Comparison of ENCODE assay signal across 27 cellular contexts in the genomic region with DNA sequence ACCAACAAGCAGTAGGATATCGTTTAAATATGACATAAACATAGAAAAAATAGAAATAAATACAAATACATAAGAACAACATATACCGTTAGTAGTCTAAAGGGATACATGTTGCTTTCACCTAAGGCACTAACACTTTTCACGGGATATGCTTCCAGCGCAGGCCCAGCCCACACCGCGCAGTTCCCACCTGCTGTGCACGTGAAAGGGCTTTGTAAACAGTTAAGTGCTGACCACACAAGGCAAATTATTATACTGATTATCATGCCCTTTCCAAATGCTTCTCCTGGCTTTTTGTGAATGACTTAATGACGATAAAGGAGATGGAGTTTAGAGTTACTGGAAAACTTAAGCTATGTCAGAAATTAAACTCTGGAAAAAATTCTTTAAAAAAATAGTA. TPM values are rescaled to one million over a fixed set of nuclear protein-coding genes. Genes with fewer than 3 reads are reported as not detected.
DNase-seq lines count a peak whose midpoint lies in the region; ATAC-seq lines count a peak whose summit lies in the region.
"Had no signal": no experiment of that assay in that cellular context is flagged by ENCODE, and none has a peak within 500 bp of the region (broad histone marks: within the 10 kb centered on the region; RNA-seq: fewer than 3 reads in every experiment).

No MANE protein-coding gene starts in this region.

- peaks cover 23% of the 10 kb centered on the region for H3K4me1 ChIP-seq in HUES48 (ENCODE audit: control insufficient read depth, insufficient read depth, low read length)
- H3K4me1 ChIP-seq: BE2C, parathyroid adenoma, uterus had no signal

- POLR2A ChIA-PET in activated CD4-positive, alpha-beta T cell treated with anti-CD3 and anti-CD28 coated beads, Interleukin-2, amount 10 ng/mL, durations not matched to agents 7 days and 5 days (lab: Charles Lee), result interaction anchor here (0.7 kb wide), 1 partner anchor 10 kb away, joined by 3 read pairs; no protein-coding TSS in a partner anchor

- H3K36me3 Mint-ChIP-seq in activated CD4-positive, alpha-beta T cell treated with anti-CD3 and anti-CD28 coated beads, Interleukin-2, amount 10 ng/mL, durations not matched to agents 7 days and 5 days (ENCODE audit: low read depth), result no peaks in the 10 kb centered on the region
- H3K36me3 Mint-ChIP-seq: natural killer cell treated with Interleukin-12 subunit alpha and Interleukin-12 subunit beta and Interleukin-15 and Interleukin-18, amount 100 ng/mL, for 72 hours had no signal

- peaks cover 24% of the 10 kb centered on the region for H3K27me3 Mint-ChIP-seq in activated CD4-positive, alpha-beta T cell treated with anti-CD3 and anti-CD28 coated beads, Interleukin-2, amount 10 ng/mL, durations not matched to agents 7 days and 5 days

- H3K9ac ChIP-seq in HUES48 (ENCODE audit: low read depth, low read length), result no peak overlapping the region
- H3K9ac ChIP-seq: KMS-11, parathyroid adenoma had no signal

- peak overlapping the region; percentile 16 for H3K27ac ChIP-seq in HUES48 (ENCODE audit: low read depth, low read length)
- H3K27ac ChIP-seq: A549, brain microvascular endothelial cell, KMS-11, parathyroid adenoma, PC-9, right lobe of liver, SJSA1, uterus had no signal

- no peak overlapping the region for H3K4me3 ChIP-seq in HUES48 (ENCODE audit: low read depth, low read length)
- H3K4me3 ChIP-seq: A549, PC-9, right lobe of liver, SJSA1, uterus had no signal

- H3K9me3 ChIP-seq in HUES48 (ENCODE audit: control insufficient read depth, insufficient read depth, low read length), result no peaks in the 10 kb centered on the region
- H3K9me3 ChIP-seq: A549, BE2C, right lobe of liver, SJSA1, uterus had no signal

- no peak overlapping the region for H3K4me3 Mint-ChIP-seq in activated CD4-positive, alpha-beta T cell treated with anti-CD3 and anti-CD28 coated beads, Interleukin-2, amount 10 ng/mL, durations not matched to agents 7 days and 5 days
- H3K4me3 Mint-ChIP-seq: activated naive CD8-positive, alpha-beta T cell treated with anti-CD3 and anti-CD28 coated beads, Interleukin-2, amount 50 U/mL, for 24 hours; natural killer cell treated with Interleukin-12 subunit alpha and Interleukin-12 subunit beta and Interleukin-15 and Interleukin-18, amount 100 ng/mL, for 72 hours; T-helper 17 cell had no signal

- H3K27me3 ChIP-seq in HUES48 (ENCODE audit: control insufficient read depth, insufficient read depth, low read length), result no peaks in the 10 kb centered on the region
- H3K27me3 ChIP-seq: right lobe of liver, SJSA1, uterus had no signal

- CTCF ChIA-PET in activated CD4-positive, alpha-beta T cell treated with anti-CD3 and anti-CD28 coated beads, Interleukin-2, amount 10 ng/mL, durations not matched to agents 7 days and 5 days (lab: Charles Lee), result interaction anchor here (1.2 to 2.3 kb wide), 3 partner anchors 45 to 433 kb away, joined by 4 to 10 read pairs (median 5); no protein-coding TSS in a partner anchor

- no peak for ATAC-seq in HG03097 (IDR thresholded peaks at IDR 0.05; ENCODE audit: low FRiP score, unreplicated experiment)
- ATAC-seq: A549; activated naive CD8-positive, alpha-beta T cell treated with anti-CD3 and anti-CD28 coated beads, Interleukin-2, amount 50 U/mL, for 24 hours; natural killer cell treated with Interleukin-12 subunit alpha and Interleukin-12 subunit beta and Interleukin-15 and Interleukin-18, amount 100 ng/mL, for 72 hours; T-helper 17 cell had no signal

- peaks cover 20% of the 10 kb centered on the region for H3K4me1 Mint-ChIP-seq in activated CD4-positive, alpha-beta T cell treated with anti-CD3 and anti-CD28 coated beads, Interleukin-2, amount 10 ng/mL, durations not matched to agents 7 days and 5 days

- DNase-seq in COLO668 (lab: John Stamatoyannopoulos, UW; ENCODE audit: unreplicated experiment) (peak; percentile 93), NCI-H510A treated with DMSO at 0.1 percent for 48 hours (lab: John Stamatoyannopoulos, UW) (peak; percentile 66), ecto neural progenitor cell (ENCODE audit: low spot score) (peak; percentile 42), T-helper 1 cell (no peak), NCI-H2196 treated with DMSO at 0.1 percent for 48 hours (lab: John Stamatoyannopoulos, UW; ENCODE audit: unreplicated experiment) (no peak)
- DNase-seq in activated CD4-positive, alpha-beta T cell treated with anti-CD3 and anti-CD28 coated beads, Interleukin-2, amount 10 ng/mL, durations not matched to agents 7 days and 5 days, result no peak
- DNase-seq: activated CD8-positive, alpha-beta memory T cell treated with anti-CD3 and anti-CD28 coated beads, Interleukin-2, amount 50 U/mL, for 48 hours; activated effector memory CD4-positive, alpha-beta T cell treated with Interleukin-2 at 50 U/mL for 16 hours; activated naive CD8-positive, alpha-beta T cell treated with anti-CD3 and anti-CD28 coated beads, Interleukin-2, amount 50 U/mL, for 24 hours; BE2C; brain microvascular endothelial cell; GF-D8; MV-4-11; NCI-H446; PC-9; stimulated activated CD4-positive, alpha-beta T cell treated with anti-CD3 and anti-CD28 coated beads, Interleukin-15, amount 100 ng/mL, for 24 hours; T-helper 17 cell; uterus had no signal

- H3K9me3 Mint-ChIP-seq in activated CD4-positive, alpha-beta T cell treated with anti-CD3 and anti-CD28 coated beads, Interleukin-2, amount 10 ng/mL, durations not matched to agents 7 days and 5 days, result no peaks in the 10 kb centered on the region
- H3K9me3 Mint-ChIP-seq: activated naive CD8-positive, alpha-beta T cell treated with anti-CD3 and anti-CD28 coated beads, Interleukin-2, amount 50 U/mL, for 24 hours; natural killer cell treated with Interleukin-12 subunit alpha and Interleukin-12 subunit beta and Interleukin-15 and Interleukin-18, amount 100 ng/mL, for 72 hours had no signal

- no peak overlapping the region for H3K27ac Mint-ChIP-seq in activated CD4-positive, alpha-beta T cell treated with anti-CD3 and anti-CD28 coated beads, Interleukin-2, amount 10 ng/mL, durations not matched to agents 7 days and 5 days
- H3K27ac Mint-ChIP-seq: activated naive CD8-positive, alpha-beta T cell treated with anti-CD3 and anti-CD28 coated beads, Interleukin-2, amount 50 U/mL, for 24 hours; natural killer cell treated with Interleukin-12 subunit alpha and Interleukin-12 subunit beta and Interleukin-15 and Interleukin-18, amount 100 ng/mL, for 72 hours; T-helper 17 cell had no signal

- H3K36me3 ChIP-seq in HUES48 (ENCODE audit: control insufficient read depth, insufficient read depth, low read length), result peaks cover 21% of the 10 kb centered on the region
- H3K36me3 ChIP-seq: BE2C, brain microvascular endothelial cell, SJSA1, uterus had no signal

RNA-seq across cellular contexts. Expression of a gene that starts 11.3 kb away (rescaled TPM):
- total RNA-seq in activated CD4-positive, alpha-beta T cell treated with anti-CD3 and anti-CD28 coated beads, Interleukin-2, amount 10 ng/mL, durations not matched to agents 7 days and 5 days, result not detected
- total RNA-seq: natural killer cell treated with Interleukin-12 subunit alpha and Interleukin-12 subunit beta and Interleukin-15 and Interleukin-18, amount 100 ng/mL, for 72 hours; T-helper 17 cell had no signal

RNA-seq across cellular contexts. Expression of a gene that starts 32.9 kb away (rescaled TPM):
- 1 to 10 TPM; 3.2 to 3.4 TPM for total RNA-seq in activated CD4-positive, alpha-beta T cell treated with anti-CD3 and anti-CD28 coated beads, Interleukin-2, amount 10 ng/mL, durations not matched to agents 7 days and 5 days
- total RNA-seq: SJSA1 had no signal

RNA-seq across cellular contexts. Expression of a gene that starts 42.3 kb away (rescaled TPM):
- not detected for total RNA-seq in activated CD4-positive, alpha-beta T cell treated with anti-CD3 and anti-CD28 coated beads, Interleukin-2, amount 10 ng/mL, durations not matched to agents 7 days and 5 days
- total RNA-seq: H4; natural killer cell treated with Interleukin-12 subunit alpha and Interleukin-12 subunit beta and Interleukin-15 and Interleukin-18, amount 100 ng/mL, for 72 hours; T-helper 17 cell had no signal

Comparison
In these comparisons a context has a peak if more than half of its experiments do, and no peak if none do; other contexts are left out.
1. DNase-seq: peak in COLO668 (single experiment), NCI-H510A treated with DMSO at 0.1 percent for 48 hours (single experiment) and ecto neural progenitor cell (single experiment); none in T-helper 1 cell (0 of 5), NCI-H2196 treated with DMSO at 0.1 percent for 48 hours (single experiment) and activated CD4-positive, alpha-beta T cell treated with anti-CD3 and anti-CD28 coated beads, Interleukin-2, amount 10 ng/mL, durations not matched to agents 7 days and 5 days (single experiment).